In the genomic region with DNA sequence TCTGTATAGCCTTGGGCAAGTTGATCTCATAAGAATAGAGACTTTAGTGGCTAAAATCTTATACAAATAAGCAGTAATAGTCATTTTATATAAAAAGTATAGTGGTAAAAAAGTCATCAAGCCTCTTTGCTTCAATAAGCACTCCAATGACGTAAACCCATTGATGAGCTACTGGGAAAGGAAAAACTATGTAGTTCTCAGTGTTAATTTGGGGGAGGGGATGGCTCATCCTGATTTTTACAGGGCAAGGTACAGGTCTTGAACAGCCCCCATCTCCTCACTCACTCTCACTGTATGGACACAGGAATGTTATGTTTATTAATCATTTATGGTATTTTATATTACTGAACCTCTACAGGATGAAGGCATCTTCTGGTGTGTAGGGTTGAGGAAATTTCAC, we compare ENCODE assay signal across 26 cellular contexts. TPM values are rescaled to one million over a fixed set of nuclear protein-coding genes. Genes with fewer than 3 reads are reported as not detected.
DNase-seq lines count a peak whose midpoint lies in the region; ATAC-seq and TF ChIP-seq lines count a peak whose summit lies in the region.
"Had no signal": no experiment of that assay in that cellular context is flagged by ENCODE, and none has a peak within 500 bp of the region (broad histone marks: within the 10 kb centered on the region; RNA-seq: fewer than 3 reads in every experiment).

No MANE protein-coding gene starts in this region.

- intact Hi-C loops in activated CD4-positive, alpha-beta T cell treated with anti-CD3 and anti-CD28 coated beads, Interleukin-2, amount 10 ng/mL, durations not matched to agents 24 days and 14 days (cut with micrococcal nuclease), result loop anchor here (2.0 to 5.0 kb wide), 3 partner anchors 37 to 121 kb away; a partner anchor contains a TSS
- intact Hi-C loops in body of pancreas (cut with DNase I), result no loop called here

- peak overlapping the region; percentile 84 for H3K27ac Mint-ChIP-seq in activated CD4-positive, alpha-beta T cell treated with anti-CD3 and anti-CD28 coated beads, Interleukin-2, amount 10 ng/mL, durations not matched to agents 24 days and 14 days
- H3K27ac Mint-ChIP-seq: effector memory CD8-positive, alpha-beta T cell; stimulated activated naive B cell treated with anti-CD40 and anti-IgM and Interleukin-4, amounts not matched to agents 10 μg/mL and 1 μg/mL and 100 μg/mL, for 72 hours had no signal

- DNase-seq in activated CD4-positive, alpha-beta T cell treated with anti-CD3 and anti-CD28 coated beads, Interleukin-2, amount 10 ng/mL, durations not matched to agents 24 days and 14 days, result no peak
- no peak for DNase-seq in activated CD4-positive, alpha-beta T cell treated with anti-CD3 and anti-CD28 coated beads for 1 hour
- DNase-seq in Peyer's patch (no peak), body of pancreas (no peak), DMS79 (lab: John Stamatoyannopoulos, UW) (no peak), NK-92 (lab: John Stamatoyannopoulos, UW; ENCODE audit: unreplicated experiment) (no peak)
- DNase-seq: 8988T; activated B cell treated with CpG ODN at 0.5 μM for 24 hours; activated CD4-positive, alpha-beta memory T cell treated with anti-CD3 and anti-CD28 coated beads, Interleukin-2, amount 10 ng/mL, durations not matched to agents 7 days and 5 days; adrenal gland; effector memory CD8-positive, alpha-beta T cell; heart right ventricle; kidney; midbrain; NCI-H1417; NCI-H2029; NCI-H510A treated with DMSO at 0.1 percent for 48 hours; stimulated activated naive B cell treated with anti-CD40 and anti-IgM and Interleukin-4, amounts not matched to agents 10 μg/mL and 1 μg/mL and 100 μg/mL, for 72 hours; T-cell; upper lobe of right lung had no signal

- no peak overlapping the region for H3K4me3 ChIP-seq in Peyer's patch
- H3K4me3 ChIP-seq in duodenal mucosa (ENCODE audit: low read depth in 1 of 2, low read length in 2 of 2), result peak overlapping the region in 1 of 2 donors; percentile 37
- H3K4me3 ChIP-seq in skeletal muscle tissue (ENCODE audit: low read length in 3 of 3), result no peak overlapping the region
- H3K4me3 ChIP-seq in body of pancreas, result no peak overlapping the region
- H3K4me3 ChIP-seq: adrenal gland, heart right ventricle, upper lobe of right lung had no signal

- peaks cover 3% of the 10 kb centered on the region for H3K36me3 Mint-ChIP-seq in activated CD4-positive, alpha-beta T cell treated with anti-CD3 and anti-CD28 coated beads, Interleukin-2, amount 10 ng/mL, durations not matched to agents 24 days and 14 days (ENCODE audit: low read depth)
- H3K36me3 Mint-ChIP-seq: stimulated activated naive B cell treated with anti-CD40 and anti-IgM and Interleukin-4, amounts not matched to agents 10 μg/mL and 1 μg/mL and 100 μg/mL, for 72 hours; T-cell had no signal

- no peak for TF ChIP-seq CTCF in Peyer's patch (IDR thresholded peaks at IDR 0.05)
- TF ChIP-seq CTCF in body of pancreas (IDR thresholded peaks at IDR 0.05), result no peak

- peak overlapping the region; percentile 55 for H3K4me3 Mint-ChIP-seq in activated CD4-positive, alpha-beta T cell treated with anti-CD3 and anti-CD28 coated beads, Interleukin-2, amount 10 ng/mL, durations not matched to agents 24 days and 14 days
- H3K4me3 Mint-ChIP-seq: activated B cell treated with CpG ODN at 0.5 μM for 24 hours; activated CD4-positive, alpha-beta memory T cell treated with anti-CD3 and anti-CD28 coated beads, Interleukin-2, amount 10 ng/mL, durations not matched to agents 7 days and 5 days; CD4-positive, CD25-positive, alpha-beta regulatory T cell; effector memory CD8-positive, alpha-beta T cell; nephron had no signal

- H3K27ac ChIP-seq in Peyer's patch, result peak overlapping the region in 3 of 4 donors; percentile 42 to 84 (median 65)
- peak overlapping the region; percentile 87 for H3K27ac ChIP-seq in duodenal mucosa (ENCODE audit: low read depth, low read length)
- peak overlapping the region; percentile 53 for H3K27ac ChIP-seq in skeletal muscle tissue (ENCODE audit: low read depth, low read length)
- no peak overlapping the region for H3K27ac ChIP-seq in body of pancreas
- H3K27ac ChIP-seq: HL-60, upper lobe of right lung had no signal

- 96 to 100% methylated on average over 1 of the region's 1 CpG for WGBS in body of pancreas, 2 donors

- H3K9me3 ChIP-seq in Peyer's patch (no peaks in the 10 kb centered on the region), duodenal mucosa (ENCODE audit: control insufficient read depth in 1 of 2, low read length in 2 of 2) (no peaks in the 10 kb centered on the region), skeletal muscle tissue (ENCODE audit: control insufficient read depth in 3 of 3, low read length in 3 of 3) (no peaks in the 10 kb centered on the region), body of pancreas (no peaks in the 10 kb centered on the region)
- H3K9me3 ChIP-seq: adrenal gland, heart right ventricle, upper lobe of right lung had no signal

- H3K9ac ChIP-seq in duodenal mucosa (ENCODE audit: low read depth in 1 of 2, low read length in 2 of 2) (peak overlapping the region in 1 of 2 donors; percentile 54), skeletal muscle tissue (ENCODE audit: low read depth in 1 of 3, low read length in 3 of 3) (no peak overlapping the region)

- H3K36me3 ChIP-seq in Peyer's patch, result no peaks in the 10 kb centered on the region
- H3K36me3 ChIP-seq in duodenal mucosa (ENCODE audit: control insufficient read depth in 1 of 2, insufficient read depth in 2 of 2, low read length in 2 of 2), result no peaks in the 10 kb centered on the region
- no peaks in the 10 kb centered on the region for H3K36me3 ChIP-seq in skeletal muscle tissue (ENCODE audit: control insufficient read depth in 3 of 3, insufficient read depth in 3 of 3, low read length in 3 of 3)
- H3K36me3 ChIP-seq in body of pancreas (replicated peaks in 1 of 2; ENCODE audit: insufficient read depth in 1 of 2, low read depth in 2 of 2), result no peaks in the 10 kb centered on the region
- H3K36me3 ChIP-seq: adrenal gland, heart right ventricle, upper lobe of right lung had no signal

- TF ChIP-seq POLR2A in Peyer's patch (IDR thresholded peaks at IDR 0.05) (no peak), body of pancreas (IDR thresholded peaks at IDR 0.05) (no peak)

- H3K27me3 ChIP-seq in Peyer's patch, result no peaks in the 10 kb centered on the region
- H3K27me3 ChIP-seq in duodenal mucosa (ENCODE audit: control insufficient read depth in 1 of 2, insufficient read depth in 2 of 2, low read length in 2 of 2), result no peaks in the 10 kb centered on the region
- no peaks in the 10 kb centered on the region for H3K27me3 ChIP-seq in skeletal muscle tissue (ENCODE audit: control insufficient read depth in 3 of 3, insufficient read depth in 3 of 3, low read length in 3 of 3)
- H3K27me3 ChIP-seq in body of pancreas, result no peaks in the 10 kb centered on the region
- H3K27me3 ChIP-seq: adrenal gland, heart right ventricle, upper lobe of right lung had no signal

- ATAC-seq in body of pancreas, result no peak
- ATAC-seq: effector memory CD8-positive, alpha-beta T cell; HCT116; stimulated activated naive B cell treated with anti-CD40 and anti-IgM and Interleukin-4, amounts not matched to agents 10 μg/mL and 1 μg/mL and 100 μg/mL, for 72 hours; upper lobe of right lung had no signal

- peaks cover 42% of the 10 kb centered on the region for H3K4me1 Mint-ChIP-seq in activated CD4-positive, alpha-beta T cell treated with anti-CD3 and anti-CD28 coated beads, Interleukin-2, amount 10 ng/mL, durations not matched to agents 24 days and 14 days

- H3K4me1 ChIP-seq in Peyer's patch (peaks cover 0 to 37% (median 3%) of the 10 kb centered on the region in 4 donors), duodenal mucosa (ENCODE audit: control insufficient read depth in 1 of 2, insufficient read depth in 2 of 2, low read length in 2 of 2) (peaks cover 31 to 50% of the 10 kb centered on the region in 2 donors), skeletal muscle tissue (ENCODE audit: control insufficient read depth in 3 of 3, insufficient read depth in 3 of 3, low read length in 3 of 3) (peaks cover 27 to 40% (median 29%) of the 10 kb centered on the region in 3 donors), body of pancreas (peaks cover 9% of the 10 kb centered on the region)
- H3K4me1 ChIP-seq: upper lobe of right lung had no signal

- H3K27me3 Mint-ChIP-seq in activated CD4-positive, alpha-beta T cell treated with anti-CD3 and anti-CD28 coated beads, Interleukin-2, amount 10 ng/mL, durations not matched to agents 24 days and 14 days, result peaks cover 1% of the 10 kb centered on the region
- H3K27me3 Mint-ChIP-seq: activated B cell treated with CpG ODN at 0.5 μM for 24 hours; stimulated activated naive B cell treated with anti-CD40 and anti-IgM and Interleukin-4, amounts not matched to agents 10 μg/mL and 1 μg/mL and 100 μg/mL, for 72 hours; T-cell had no signal

- H3K9me3 Mint-ChIP-seq in activated CD4-positive, alpha-beta T cell treated with anti-CD3 and anti-CD28 coated beads, Interleukin-2, amount 10 ng/mL, durations not matched to agents 24 days and 14 days, result peaks cover 22% of the 10 kb centered on the region
- H3K9me3 Mint-ChIP-seq: activated B cell treated with CpG ODN at 0.5 μM for 24 hours; effector memory CD8-positive, alpha-beta T cell; nephron; T-cell had no signal

RNA-seq across cellular contexts. Expression of a gene that starts 38.1 kb away (rescaled TPM):
- 133 and 142 TPM in 2 replicates for total RNA-seq in activated CD4-positive, alpha-beta T cell treated with anti-CD3 and anti-CD28 coated beads, Interleukin-2, amount 10 ng/mL, durations not matched to agents 24 days and 14 days
- 10 to 100 TPM; 28.5 to 49.5 (median 41.7) TPM for total RNA-seq in Peyer's patch
- 11.0 TPM for total RNA-seq in skeletal muscle tissue
- 10 to 100 TPM; 27.0 to 29.8 TPM for total RNA-seq in body of pancreas

Comparison
In these comparisons a context has a peak if more than half of its experiments do, and no peak if none do; other contexts are left out.
1. H3K27ac ChIP-seq: peak in Peyer's patch (3 of 4), duodenal mucosa (single experiment) and skeletal muscle tissue (single experiment); none in body of pancreas (0 of 4).